Comparison of ENCODE assay signal across 12 cellular contexts in the genomic region with DNA sequence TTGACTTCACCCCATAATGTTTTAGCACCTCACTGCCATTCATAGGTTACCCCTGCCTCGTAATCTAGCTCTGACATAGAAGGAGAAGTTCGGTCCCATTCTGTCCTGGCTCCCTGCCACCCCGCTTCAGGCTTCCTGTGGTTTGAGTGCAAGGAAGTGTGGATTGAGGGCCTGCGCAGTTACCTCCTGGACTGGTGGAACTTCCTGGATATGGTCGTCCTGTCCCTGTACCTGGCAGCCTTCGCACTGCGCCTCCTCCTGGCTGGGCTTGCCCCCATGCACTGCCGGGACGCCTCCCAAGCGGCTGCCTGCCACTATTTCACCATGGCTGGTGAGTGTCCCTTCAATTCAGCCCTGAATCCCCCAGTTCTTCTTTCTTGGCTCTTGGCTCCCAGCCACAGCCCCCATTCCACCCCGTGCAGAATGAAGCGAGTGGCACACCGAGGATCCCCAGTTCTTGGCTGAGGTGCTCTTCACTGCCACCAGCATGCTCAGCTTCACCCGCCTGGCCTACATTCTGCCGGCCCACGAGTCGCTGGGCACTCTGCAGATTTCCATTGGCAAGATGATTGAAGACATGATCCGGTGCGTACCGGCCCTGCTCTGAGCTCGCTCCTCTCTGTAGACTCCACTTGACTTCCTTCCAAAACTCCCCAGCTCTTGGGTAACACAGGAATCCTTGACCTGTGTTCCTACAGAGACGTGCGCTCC. TPM values are rescaled to one million over a fixed set of nuclear protein-coding genes. Genes with fewer than 3 reads are reported as not detected.
DNase-seq lines count a peak whose midpoint lies in the region; ATAC-seq, FAIRE-seq and TF ChIP-seq lines count a peak whose summit lies in the region.
"Had no signal": no experiment of that assay in that cellular context is flagged by ENCODE, and none has a peak within 500 bp of the region (broad histone marks: within the 10 kb centered on the region; RNA-seq: fewer than 3 reads in every experiment).

No MANE protein-coding gene starts in this region.

- peak overlapping the region; percentile 58 for H2AFZ ChIP-seq in K562 (ENCODE audit: low read depth, low read length)

- no peaks in the 10 kb centered on the region for H3K9me1 ChIP-seq in K562 (ENCODE audit: control insufficient read depth, insufficient read depth, low read length)

- TF ChIP-seq RAD21 in K562 (CRISPR knock-in tag; conservative IDR thresholded peaks at IDR 0.05 in 1 of 2, IDR thresholded peaks at IDR 0.05 in 1 of 2): peak in 1 of 2 experiments; percentile 25; a peak in 2 of 4 replicates

- CTCF ChIA-PET in K562 (lab: Yijun Ruan, JAX; ENCODE audit: low intra/inter-chr PET ratio) (no interaction called here), HEK293T (lab: Yijun Ruan, JAX) (no interaction called here)

- H3K9me3 Mint-ChIP-seq in activated T-cell treated with anti-CD3 and anti-CD28 coated beads, Interleukin-2, amount 50 U/mL, for 24 hours: no peaks in the 10 kb centered on the region

- ATAC-seq in K562: peak; percentile 92
- peak; percentile 46 for ATAC-seq in lung (ENCODE audit: insufficient read depth, low FRiP score)
- peak; percentile 81 for ATAC-seq in upper lobe of right lung
- no peak for ATAC-seq in GM21825 (IDR thresholded peaks at IDR 0.05; ENCODE audit: unreplicated experiment)

- H3K27me3 Mint-ChIP-seq in activated T-cell treated with anti-CD3 and anti-CD28 coated beads, Interleukin-2, amount 50 U/mL, for 24 hours: no peaks in the 10 kb centered on the region

- no TSS peak for BruUV-seq in K562 (replicated peaks; lab: Mats Ljungman, UMichigan)

- peak; percentile 41 for DNase-seq in activated T-cell treated with anti-CD3 and anti-CD28 coated beads, Interleukin-2, amount 50 U/mL, for 24 hours
- DNase-seq in activated T-cell treated with anti-CD3 and anti-CD28 coated beads for 4 hours (no peak), K562 (ENCODE audit: extremely low read depth in 1 of 4, low spot score in 3 of 4) (peak in 1 of 4 experiments; percentile 39), lung (ENCODE audit: low spot score) (peak; percentile 42), upper lobe of right lung (peak; percentile 81), ecto neural progenitor cell (ENCODE audit: low spot score) (no peak), HEK293T (ENCODE audit: extremely low spot score) (no peak)
- DNase-seq: MM.1S; stimulated activated CD4-positive, alpha-beta T cell treated with anti-CD3 and anti-CD28 coated beads, Interleukin-4, amount 100 ng/mL, for 4 hours had no signal

- peaks cover 6% of the 10 kb centered on the region for H3K4me1 Mint-ChIP-seq in activated T-cell treated with anti-CD3 and anti-CD28 coated beads, Interleukin-2, amount 50 U/mL, for 24 hours (ENCODE audit: low read depth)

- H3K9ac ChIP-seq in K562 (ENCODE audit: insufficient read depth in 1 of 2, low read depth in 2 of 2, low read length in 2 of 2): 0 out of 4 replicates have a peak overlapping the region, but pooled peaks of 1 of the 2 experiments have one; percentile 6

- H3K9me3 ChIP-seq in K562 (replicated peaks; ENCODE audit: control insufficient read depth, insufficient read depth, low read depth, low read length): no peaks in the 10 kb centered on the region
- H3K9me3 ChIP-seq in lung (ENCODE audit: control insufficient read depth in 2 of 2, insufficient read depth in 1 of 2, low read length in 1 of 2): no peaks in the 10 kb centered on the region
- H3K9me3 ChIP-seq in upper lobe of right lung: no peaks in the 10 kb centered on the region
- H3K9me3 ChIP-seq: thyroid gland had no signal

- peak; percentile 39 to 60 (median 45); a peak in 4 of 6 replicates for TF ChIP-seq CTCF in K562 (IDR thresholded peaks at IDR 0.05 in 2 of 3, conservative IDR thresholded peaks at IDR 0.05 in 1 of 3; ENCODE audit: insufficient read depth in 2 of 3, low read depth in 1 of 3, low read length in 3 of 3)
- no peak for TF ChIP-seq CTCF in lung (IDR thresholded peaks at IDR 0.05; ENCODE audit: control extremely low read depth, extremely low read depth)
- TF ChIP-seq CTCF in upper lobe of right lung (IDR thresholded peaks at IDR 0.05): no peak

- no peaks in the 10 kb centered on the region for H3K79me2 ChIP-seq in K562 (ENCODE audit: control insufficient read depth, insufficient read depth, low read length)

- no peaks in the 10 kb centered on the region for H3K36me3 Mint-ChIP-seq in activated T-cell treated with anti-CD3 and anti-CD28 coated beads, Interleukin-2, amount 50 U/mL, for 24 hours (ENCODE audit: low read depth)

- peaks cover 0 to 5% of the 10 kb centered on the region in 2 experiments; a peak in 2 of 5 replicates for H3K4me1 ChIP-seq in K562 (replicated peaks in 1 of 2; ENCODE audit: control insufficient read depth in 2 of 2, insufficient read depth in 2 of 2, low read length in 2 of 2)
- no peaks in the 10 kb centered on the region for H3K4me1 ChIP-seq in lung (ENCODE audit: control insufficient read depth in 2 of 2, insufficient read depth in 2 of 2, low read length in 2 of 2)
- no peaks in the 10 kb centered on the region for H3K4me1 ChIP-seq in upper lobe of right lung
- H3K4me1 ChIP-seq: thyroid gland had no signal

- 48% methylated on average over 20 of the region's 23 CpGs for WGBS in K562 (ENCODE audit: insufficient coverage, low coverage, missing lambda C conversion rate)
- WGBS in lung, 2 donors: 33 to 59% methylated on average over 23 of the region's 23 CpGs

- no peak for TF ChIP-seq POLR2A in K562 (conservative IDR thresholded peaks at IDR 0.05)

- H3K27ac Mint-ChIP-seq in activated T-cell treated with anti-CD3 and anti-CD28 coated beads, Interleukin-2, amount 50 U/mL, for 24 hours: no peak overlapping the region

- H3K27me3 ChIP-seq in K562 (ENCODE audit: control insufficient read depth in 2 of 2, insufficient read depth in 2 of 2, low read length in 2 of 2) (peaks cover 0 to 5% of the 10 kb centered on the region in 2 experiments; a peak in 1 of 5 replicates), lung (ENCODE audit: control insufficient read depth, insufficient read depth) (no peaks in the 10 kb centered on the region), upper lobe of right lung (no peaks in the 10 kb centered on the region)
- H3K27me3 ChIP-seq: thyroid gland had no signal

- H3K4me3 ChIP-seq in K562 (no peak overlapping the region), lung (no peak overlapping the region), upper lobe of right lung (peak overlapping the region; percentile 16)
- H3K4me3 ChIP-seq: thyroid gland had no signal

- no peaks in the 10 kb centered on the region for H4K20me1 ChIP-seq in K562 (replicated peaks; ENCODE audit: control insufficient read depth, insufficient read depth, low read length)

- no peak for TF ChIP-seq EP300 in K562 (IDR thresholded peaks at IDR 0.05; ENCODE audit: low read length)

- FAIRE-seq in K562 (lab: Jason Lieb, UNC): no peak

- POLR2A ChIA-PET in K562 (lab: Yijun Ruan, JAX): interaction anchor here (1.0 kb wide), 1 partner anchor 8 kb away, joined by 3 read pairs; no protein-coding TSS in a partner anchor
- POLR2A ChIA-PET in HEK293T (lab: Yijun Ruan, JAX): no interaction called here

- intact Hi-C loops in K562 (cut with micrococcal nuclease): no loop called here
- intact Hi-C loops in upper lobe of right lung (cut with DNase I): no loop called here

- in situ Hi-C loops in K562 (cut with MboI): no loop called here

- H3K36me3 ChIP-seq in K562 (ENCODE audit: control insufficient read depth, insufficient read depth, low read length) (no peaks in the 10 kb centered on the region), lung (ENCODE audit: control insufficient read depth in 2 of 2, insufficient read depth in 2 of 2, low read length in 2 of 2) (no peaks in the 10 kb centered on the region), upper lobe of right lung (no peaks in the 10 kb centered on the region)
- H3K36me3 ChIP-seq: thyroid gland had no signal

- H3K4me3 Mint-ChIP-seq in activated T-cell treated with anti-CD3 and anti-CD28 coated beads, Interleukin-2, amount 50 U/mL, for 24 hours: no peak overlapping the region

- H3K27ac ChIP-seq in K562 (ENCODE audit: extremely low read depth, low read depth, low read length) (no peak overlapping the region), lung (ENCODE audit: low read depth in 1 of 2, low read length in 1 of 2) (no peak overlapping the region), upper lobe of right lung (no peak overlapping the region)
- H3K27ac ChIP-seq: thyroid gland had no signal

- H3K4me2 ChIP-seq in K562 (ENCODE audit: insufficient read depth, low read length): 0 out of 2 replicates have a peak overlapping the region, but pooled peaks have one; percentile 0

RNA-seq across cellular contexts. Expression of a gene that starts 15.4 kb away (rescaled TPM):
- total RNA-seq in K562 (2011; cell fraction: chromatin; rRNA removed; ENCODE audit: low replicate concordance): 0.58 TPM in 1 of 2 replicates, not detected in the other
- total RNA-seq in K562 (2011; cell fraction: nucleolus; rRNA removed): 0.83 and 1.2 TPM in 2 replicates
- 0.51 and 1.5 TPM in 2 replicates for total RNA-seq in K562 (2011; cell fraction: nucleoplasm; rRNA removed)
- total RNA-seq in K562 (2014; rRNA removed) (0.49 and 0.50 TPM in 2 replicates), K562 (2014; rRNA removed; fragmentation: Illumina TruSeq; extraction: Trizol) (0.33 TPM in 1 of 2 replicates, not detected in the other), K562 (2015; rRNA removed; fragmentation: Illumina TruSeq; extraction: Trizol) (0.25 and 0.26 TPM in 2 replicates), K562 (2021) (0.29 and 0.38 TPM in 2 replicates), lung (1 to 10 TPM; 1.0 to 1.7 TPM), upper lobe of right lung (1.2 TPM)
- polyA plus RNA-seq in K562 (2011; rRNA removed) (0.57 and 0.59 TPM in 2 replicates), K562 (2014; fragmentation: Illumina TruSeq; extraction: Trizol) (0.13 and 0.17 TPM in 2 replicates), K562 (2014; fragmentation: Nextera tagmentation; extraction: Ambion mirVana) (under 1 TPM; 0.08 TPM), K562 (2014; rRNA removed) (0.28 and 0.53 TPM in 2 replicates), lung (under 1 TPM; 0.08 to 0.17 TPM)
- polyA plus RNA-seq in K562 (2011; cell fraction: cytosol; rRNA removed): 0.46 and 0.61 TPM in 2 replicates
- 0.75 and 1.8 TPM in 2 replicates for polyA plus RNA-seq in K562 (2011; cell fraction: nucleus; rRNA removed)
- 0.23 and 0.25 TPM in 2 replicates for polyA plus RNA-seq in K562 (2012)
- not detected in 2 replicates for polyA minus RNA-seq in K562 (2011; rRNA and poly(A)+ RNA removed)
- polyA minus RNA-seq in K562 (2011; cell fraction: cytosol; rRNA and poly(A)+ RNA removed): not detected in 2 replicates
- polyA minus RNA-seq in K562 (2011; cell fraction: nucleus; rRNA and poly(A)+ RNA removed): not detected in 2 replicates
- total RNA-seq: A673 had no signal

RNA-seq across cellular contexts. Expression of a gene that starts 18.5 kb away (rescaled TPM):
- total RNA-seq in K562 (2011; cell fraction: chromatin; rRNA removed; ENCODE audit: low replicate concordance): not detected in 2 replicates
- total RNA-seq in K562 (2011; cell fraction: nucleolus; rRNA removed): not detected in 2 replicates
- not detected in 2 replicates for total RNA-seq in K562 (2011; cell fraction: nucleoplasm; rRNA removed)
- total RNA-seq in K562 (2014; rRNA removed) (not detected in 2 replicates), K562 (2014; rRNA removed; fragmentation: Illumina TruSeq; extraction: Trizol) (not detected in 2 replicates), K562 (2015; rRNA removed; fragmentation: Illumina TruSeq; extraction: Trizol) (not detected in 2 replicates), K562 (2021) (not detected in 2 replicates), lung (under 1 TPM; 0.68 to 0.80 TPM), upper lobe of right lung (0.29 TPM)
- polyA plus RNA-seq in K562 (2011; rRNA removed) (not detected in 2 replicates), K562 (2014; fragmentation: Illumina TruSeq; extraction: Trizol) (not detected in 2 replicates), K562 (2014; fragmentation: Nextera tagmentation; extraction: Ambion mirVana) (not detected), K562 (2014; rRNA removed) (not detected in 2 replicates), lung (under 1 TPM in 1 of 2 donors, not detected in 1; 0.14 TPM)
- polyA plus RNA-seq in K562 (2011; cell fraction: cytosol; rRNA removed): not detected in 2 replicates
- not detected in 2 replicates for polyA plus RNA-seq in K562 (2011; cell fraction: nucleus; rRNA removed)
- polyA plus RNA-seq in K562 (2012): not detected in 2 replicates
- not detected in 2 replicates for polyA minus RNA-seq in K562 (2011; rRNA and poly(A)+ RNA removed)
- not detected in 2 replicates for polyA minus RNA-seq in K562 (2011; cell fraction: cytosol; rRNA and poly(A)+ RNA removed)
- polyA minus RNA-seq in K562 (2011; cell fraction: nucleus; rRNA and poly(A)+ RNA removed): not detected in 2 replicates
- total RNA-seq: A673, thyroid gland had no signal

RNA-seq across cellular contexts. Expression of a gene that starts 44.8 kb away (rescaled TPM):
- total RNA-seq in K562 (2011; cell fraction: chromatin; rRNA removed; ENCODE audit: low replicate concordance): 4.6 and 11.8 TPM in 2 replicates
- total RNA-seq in K562 (2011; cell fraction: nucleolus; rRNA removed): 5.3 and 6.8 TPM in 2 replicates
- total RNA-seq in K562 (2011; cell fraction: nucleoplasm; rRNA removed): 6.5 and 9.2 TPM in 2 replicates
- total RNA-seq in K562 (2014; rRNA removed): 0.82 and 0.90 TPM in 2 replicates
- total RNA-seq in K562 (2014; rRNA removed; fragmentation: Illumina TruSeq; extraction: Trizol): 0.65 and 0.67 TPM in 2 replicates
- total RNA-seq in K562 (2015; rRNA removed; fragmentation: Illumina TruSeq; extraction: Trizol): 1.8 and 1.9 TPM in 2 replicates
- 1.4 and 1.5 TPM in 2 replicates for total RNA-seq in K562 (2021)
- polyA plus RNA-seq in K562 (2011; rRNA removed): 0.81 and 1.3 TPM in 2 replicates
- polyA plus RNA-seq in K562 (2011; cell fraction: cytosol; rRNA removed): 1.1 TPM in 2 replicates
- polyA plus RNA-seq in K562 (2011; cell fraction: nucleus; rRNA removed): 4.6 and 8.1 TPM in 2 replicates
- 0.70 and 1.3 TPM in 2 replicates for polyA plus RNA-seq in K562 (2012)
- 0.67 and 0.79 TPM in 2 replicates for polyA plus RNA-seq in K562 (2014; fragmentation: Illumina TruSeq; extraction: Trizol)
- polyA plus RNA-seq in K562 (2014; fragmentation: Nextera tagmentation; extraction: Ambion mirVana): under 1 TPM; 0.35 to 0.42 TPM
- polyA plus RNA-seq in K562 (2014; rRNA removed): 1.7 and 2.3 TPM in 2 replicates
- polyA minus RNA-seq in K562 (2011; rRNA and poly(A)+ RNA removed): 0.63 and 0.90 TPM in 2 replicates
- not detected in 2 replicates for polyA minus RNA-seq in K562 (2011; cell fraction: cytosol; rRNA and poly(A)+ RNA removed)
- 2.2 and 3.6 TPM in 2 replicates for polyA minus RNA-seq in K562 (2011; cell fraction: nucleus; rRNA and poly(A)+ RNA removed)
- total RNA-seq in lung: 1 to 10 TPM in 1 of 2 donors, under 1 TPM in 1; 0.71 to 2.9 TPM
- polyA plus RNA-seq in lung: 1 to 10 TPM; 1.5 to 1.6 TPM
- 1.2 TPM for total RNA-seq in upper lobe of right lung

Comparison
In these comparisons a context has a peak if more than half of its experiments do, and no peak if none do; other contexts are left out.
1. DNase-seq: peak in activated T-cell treated with anti-CD3 and anti-CD28 coated beads, Interleukin-2, amount 50 U/mL, for 24 hours (single experiment), lung (single experiment) and upper lobe of right lung (single experiment); none in activated T-cell treated with anti-CD3 and anti-CD28 coated beads for 4 hours (single experiment), ecto neural progenitor cell (single experiment) and HEK293T (single experiment).
2. CTCF ChIP-seq: peak in K562 (3 of 3); none in lung (single experiment) and upper lobe of right lung (single experiment).